In the genomic region with DNA sequence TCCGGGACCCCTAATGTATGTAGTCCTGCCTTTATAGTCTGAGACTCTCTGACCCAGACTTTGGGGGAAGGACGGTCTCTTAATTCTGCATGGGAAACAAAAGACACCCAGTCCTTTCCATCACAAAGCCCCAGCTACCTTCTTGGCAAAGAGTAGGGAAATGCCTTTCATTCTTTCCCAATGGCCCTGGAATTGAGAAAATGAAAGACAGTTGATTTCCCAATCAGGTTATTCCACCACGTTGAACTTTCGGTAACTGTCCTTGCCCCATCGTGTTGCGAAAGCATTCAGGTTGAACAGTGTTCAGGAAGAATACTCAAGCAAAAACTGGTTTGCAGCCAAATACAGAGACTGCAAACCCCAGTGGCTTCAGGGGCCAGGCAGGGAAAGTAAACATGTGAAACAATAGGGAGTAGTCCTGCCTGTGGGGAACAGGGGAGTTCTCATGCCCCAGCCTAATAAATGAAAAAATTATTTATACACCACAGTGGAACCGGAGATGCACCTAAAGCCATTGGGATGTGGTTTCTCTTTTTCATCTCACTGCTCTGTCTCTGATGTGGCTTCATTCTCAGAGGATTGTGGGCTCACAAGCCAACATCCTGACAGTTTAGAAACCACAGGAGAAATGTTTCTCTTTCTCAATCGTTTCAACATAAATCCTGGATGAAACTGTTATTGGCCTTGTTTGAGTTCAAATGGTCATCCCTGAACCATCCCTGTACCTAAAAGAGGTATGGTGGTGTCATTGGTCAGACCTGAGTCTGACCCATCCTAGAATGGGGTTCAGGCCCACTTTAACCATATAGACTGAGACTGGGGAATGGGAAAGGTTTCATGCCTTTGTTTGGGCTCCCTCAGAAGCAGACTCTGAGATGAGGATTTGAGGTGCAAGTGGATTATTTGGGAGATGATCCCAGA, we compare ENCODE assay signal across 9 cellular contexts. TPM values are rescaled to one million over a fixed set of nuclear protein-coding genes. Genes with fewer than 3 reads are reported as not detected.
DNase-seq lines count a peak whose midpoint lies in the region; ATAC-seq and TF ChIP-seq lines count a peak whose summit lies in the region.
"Had no signal": no experiment of that assay in that cellular context is flagged by ENCODE, and none has a peak within 500 bp of the region (broad histone marks: within the 10 kb centered on the region; RNA-seq: fewer than 3 reads in every experiment).

No MANE protein-coding gene starts in this region.

- H3K4me1 Mint-ChIP-seq in activated CD4-positive, alpha-beta memory T cell treated with anti-CD3 and anti-CD28 coated beads for 36 hours (ENCODE audit: low read depth), result peaks cover 24% of the 10 kb centered on the region

- no peak for ATAC-seq in GM21526 (IDR thresholded peaks at IDR 0.05; ENCODE audit: low FRiP score, unreplicated experiment)
- no peak for ATAC-seq in GM19397 (IDR thresholded peaks at IDR 0.05; ENCODE audit: unreplicated experiment)

- peak overlapping the region; percentile 66 to 71 for H3K27ac ChIP-seq in prostate gland

- H3K36me3 Mint-ChIP-seq in activated CD4-positive, alpha-beta memory T cell treated with anti-CD3 and anti-CD28 coated beads for 36 hours, result no peaks in the 10 kb centered on the region
- H3K36me3 Mint-ChIP-seq: naive B cell had no signal

- no peaks in the 10 kb centered on the region for H3K4me1 ChIP-seq in prostate gland (replicated peaks)

- CTCF ChIA-PET in activated CD4-positive, alpha-beta memory T cell treated with anti-CD3 and anti-CD28 coated beads for 36 hours (lab: Charles Lee), result no interaction called here

- no peaks in the 10 kb centered on the region for H3K36me3 ChIP-seq in prostate gland

- no peak for TF ChIP-seq CTCF in prostate gland (IDR thresholded peaks at IDR 0.05)

- POLR2A ChIA-PET in activated CD4-positive, alpha-beta memory T cell treated with anti-CD3 and anti-CD28 coated beads for 36 hours (lab: Charles Lee), result no interaction called here

- intact Hi-C loops in activated CD4-positive, alpha-beta memory T cell treated with anti-CD3 and anti-CD28 coated beads for 36 hours (cut with micrococcal nuclease), result no loop called here
- intact Hi-C loops in prostate gland (cut with DNase I), result no loop called here

- H3K27ac Mint-ChIP-seq in activated CD4-positive, alpha-beta memory T cell treated with anti-CD3 and anti-CD28 coated beads for 36 hours, result peak overlapping the region; percentile 33

- 18% methylated on average over 8 of the region's 8 CpGs for WGBS in prostate gland

- no peak overlapping the region for H3K4me3 ChIP-seq in prostate gland

- H3K4me3 Mint-ChIP-seq in activated CD4-positive, alpha-beta memory T cell treated with anti-CD3 and anti-CD28 coated beads for 36 hours, result no peak overlapping the region
- H3K4me3 Mint-ChIP-seq: naive B cell had no signal

- peak; percentile 39 for DNase-seq in COLO668 (lab: John Stamatoyannopoulos, UW; ENCODE audit: unreplicated experiment)
- DNase-seq in Kasumi-1 (lab: John Stamatoyannopoulos, UW), result peak; percentile 66
- DNase-seq in activated CD4-positive, alpha-beta memory T cell treated with anti-CD3 and anti-CD28 coated beads for 36 hours, result peak; percentile 19
- peak; percentile 84 for DNase-seq in glomerular endothelial cell (ENCODE audit: extremely low read depth, low read depth, low spot score)
- peak; percentile 90 for DNase-seq in prostate gland (ENCODE audit: low spot score)
- DNase-seq in hepatic stellate cell (ENCODE audit: low spot score), result no peak
- DNase-seq: naive B cell had no signal

- H3K9me3 Mint-ChIP-seq in activated CD4-positive, alpha-beta memory T cell treated with anti-CD3 and anti-CD28 coated beads for 36 hours, result no peaks in the 10 kb centered on the region

- no peaks in the 10 kb centered on the region for H3K9me3 ChIP-seq in prostate gland

- TF ChIP-seq POLR2A in prostate gland (IDR thresholded peaks at IDR 0.05), result no peak

- no peaks in the 10 kb centered on the region for H3K27me3 ChIP-seq in prostate gland (replicated peaks; ENCODE audit: insufficient read depth)

- peaks cover 58% of the 10 kb centered on the region for H3K27me3 Mint-ChIP-seq in activated CD4-positive, alpha-beta memory T cell treated with anti-CD3 and anti-CD28 coated beads for 36 hours

RNA-seq across cellular contexts. Expression of a gene that starts 44.2 kb away (rescaled TPM):
- total RNA-seq in activated CD4-positive, alpha-beta memory T cell treated with anti-CD3 and anti-CD28 coated beads for 36 hours, result 10 to 100 TPM; 11.5 to 13.0 TPM
- total RNA-seq in glomerular endothelial cell, result 7.0 and 10.3 TPM in 2 replicates
- total RNA-seq in prostate gland, result 10 to 100 TPM; 13.5 to 26.4 TPM

RNA-seq across cellular contexts. Expression of a gene that starts 54.8 kb away (rescaled TPM):
- total RNA-seq in activated CD4-positive, alpha-beta memory T cell treated with anti-CD3 and anti-CD28 coated beads for 36 hours, result 10 to 100 TPM; 20.9 to 21.4 TPM
- total RNA-seq in glomerular endothelial cell (63.4 and 82.0 TPM in 2 replicates), prostate gland (10 to 100 TPM; 17.8 to 53.7 TPM)
